In genomic region chrX:44972132-44972531, GRCh38 we compare ENCODE assay signal across 35 cellular contexts.
"Had no signal": no experiment of that assay in that cellular context is flagged by ENCODE, and none has a peak within 500 bp of the region (broad histone marks: within the 10 kb centered on the region; RNA-seq: fewer than 3 reads in every experiment).

No MANE protein-coding gene starts in this region.

- H3K27ac ChIP-seq: ovary, prostate gland, skin epidermis, upper lobe of left lung, vagina, WERI-Rb-1 had no signal

- H3K36me3 Mint-ChIP-seq: stimulated activated effector memory CD8-positive, alpha-beta T cell treated with anti-CD3 and anti-CD28 coated beads, Interleukin-12 subunit alpha, Interleukin-12 subunit beta, amount 100 ng/mL, for 72 hours had no signal

- H3K36me3 ChIP-seq: ovary, prostate gland, upper lobe of left lung, vagina had no signal

- H3K4me3 ChIP-seq: heart right ventricle, lung, mucosa of descending colon, ovary, prostate gland, skin epidermis, upper lobe of left lung, vagina had no signal

- ATAC-seq: activated CD4-positive, CD25-positive, alpha-beta regulatory T cell treated with anti-CD3 and anti-CD28 coated beads, Interleukin-2, amount 50 U/mL, for 24 hours; effector memory CD8-positive, alpha-beta T cell; esophagus mucosa; left lobe of liver; mucosa of descending colon; sciatic nerve; stimulated activated effector memory CD8-positive, alpha-beta T cell treated with anti-CD3 and anti-CD28 coated beads, Interleukin-12 subunit alpha, Interleukin-12 subunit beta, amount 100 ng/mL, for 72 hours; stimulated activated naive CD8-positive, alpha-beta T cell treated with anti-CD3 and anti-CD28 coated beads, Interleukin-15, amount 100 ng/mL, for 72 hours; T-helper 17 cell had no signal

- H3K27me3 Mint-ChIP-seq: activated naive CD8-positive, alpha-beta T cell; effector memory CD8-positive, alpha-beta T cell; stimulated activated naive CD8-positive, alpha-beta T cell treated with anti-CD3 and anti-CD28 coated beads, Interleukin-15, amount 100 ng/mL, for 72 hours; T-helper 17 cell had no signal

- H3K4me1 ChIP-seq: prostate gland had no signal

- H3K27me3 ChIP-seq: heart right ventricle, ovary, upper lobe of left lung, vagina had no signal

- H3K9me3 ChIP-seq: mucosa of descending colon, prostate gland had no signal

- FAIRE-seq: bronchial epithelial cell, endothelial cell of umbilical vein had no signal

- DNase-seq: activated CD4-positive, alpha-beta T cell treated with anti-CD3 and anti-CD28 coated beads for 48 hours; activated CD4-positive, alpha-beta T cell treated with anti-CD3 and anti-CD28 coated beads, Interleukin-2, amount 50 U/mL, for 48 hours; activated CD8-positive, alpha-beta memory T cell treated with anti-CD3 and anti-CD28 coated beads for 24 hours; activated effector memory CD4-positive, alpha-beta T cell treated with Interleukin-2 at 50 U/mL for 16 hours; activated naive CD4-positive, alpha-beta T cell treated with Interleukin-2 at 50 U/mL for 16 hours; anterior cingulate cortex; cortex of kidney; effector memory CD8-positive, alpha-beta T cell; foreskin fibroblast; heart right ventricle; kidney glomerular epithelial cell; mesendoderm; mucosa of descending colon; nephron progenitor cell; ovary; retina; stimulated activated CD4-positive, alpha-beta T cell treated with anti-CD3 and anti-CD28 coated beads, Interleukin-4, amount 100 ng/mL, for 24 hours; stimulated activated naive CD8-positive, alpha-beta T cell treated with anti-CD3 and anti-CD28 coated beads, Interleukin-15, amount 100 ng/mL, for 72 hours; substantia nigra; T-helper 17 cell; T1000; upper lobe of left lung; WERI-Rb-1 had no signal

- H3K27ac Mint-ChIP-seq: activated naive CD8-positive, alpha-beta T cell; effector memory CD8-positive, alpha-beta T cell; stimulated activated effector memory CD8-positive, alpha-beta T cell treated with anti-CD3 and anti-CD28 coated beads, Interleukin-12 subunit alpha, Interleukin-12 subunit beta, amount 100 ng/mL, for 72 hours; T-helper 17 cell had no signal

- H3K9me3 Mint-ChIP-seq: effector memory CD8-positive, alpha-beta T cell; stimulated activated effector memory CD8-positive, alpha-beta T cell treated with anti-CD3 and anti-CD28 coated beads, Interleukin-12 subunit alpha, Interleukin-12 subunit beta, amount 100 ng/mL, for 72 hours had no signal

- H3K4me3 Mint-ChIP-seq: activated naive CD8-positive, alpha-beta T cell; effector memory CD8-positive, alpha-beta T cell; stimulated activated effector memory CD8-positive, alpha-beta T cell treated with anti-CD3 and anti-CD28 coated beads, Interleukin-12 subunit alpha, Interleukin-12 subunit beta, amount 100 ng/mL, for 72 hours; stimulated activated naive CD8-positive, alpha-beta T cell treated with anti-CD3 and anti-CD28 coated beads, Interleukin-15, amount 100 ng/mL, for 72 hours; T-helper 17 cell had no signal
